ENCODE assay signal across 11 cellular contexts in genomic region chr15:30349803-30350202, GRCh38. TPM values are rescaled to one million over a fixed set of nuclear protein-coding genes. Genes with fewer than 3 reads are reported as not detected.
DNase-seq lines count a peak whose midpoint lies in the region; ATAC-seq, FAIRE-seq and TF ChIP-seq lines count a peak whose summit lies in the region.
"Not testable (repeated sequence)": the region's sequence is repeated elsewhere in the genome, so short reads cannot be mapped to it uniquely, and the experiment has no call there.
"Had no signal": no experiment of that assay in that cellular context is flagged by ENCODE, and none has a peak within 500 bp of the region (broad histone marks: within the 10 kb centered on the region; RNA-seq: fewer than 3 reads in every experiment).

No MANE protein-coding gene starts in this region.

- not testable (repeated sequence) for H3K27ac Mint-ChIP-seq in GM23338, WTC11

- H3K36me3 Mint-ChIP-seq in GM23338 (ENCODE audit: low read depth); WTC11: not testable (repeated sequence)

- TF ChIP-seq EP300 in A549 (IDR thresholded peaks at IDR 0.05): not testable (repeated sequence)

- not testable (repeated sequence) for H3K27me3 ChIP-seq in GM23338 (ENCODE audit: insufficient read depth); bronchial epithelial cell (ENCODE audit: control insufficient read depth, insufficient read depth, low read length)

- FAIRE-seq in A549 (lab: Jason Lieb, UNC): not testable (repeated sequence)
- FAIRE-seq in bronchial epithelial cell (lab: Jason Lieb, UNC): peak; percentile 55

- H3K4me1 ChIP-seq in A549; GM23338 (ENCODE audit: insufficient read depth): not testable (repeated sequence)

- not testable (repeated sequence) for H3K4me3 ChIP-seq in A549; GM23338; bronchial epithelial cell (ENCODE audit: low read depth, low read length)

- not testable (repeated sequence) for H3K4me2 ChIP-seq in A549, GM23338

- not testable (repeated sequence) for H4K20me1 ChIP-seq in GM23338 (replicated peaks; ENCODE audit: insufficient read depth)

- H3K27ac ChIP-seq in A549; GM23338 (ENCODE audit: low read depth): not testable (repeated sequence)

- TF ChIP-seq POLR2A in A549 (IDR thresholded peaks at IDR 0.05; ENCODE audit: low read length): not testable (repeated sequence)

- TF ChIP-seq RAD21 in A549 (conservative IDR thresholded peaks at IDR 0.05 in 1 of 2, IDR thresholded peaks at IDR 0.05 in 1 of 2): not testable (repeated sequence)

- not testable (repeated sequence) for H3K9me3 Mint-ChIP-seq in GM23338, WTC11

- H3K27me3 Mint-ChIP-seq in GM23338 (ENCODE audit: insufficient read depth, low read depth, poor library complexity); WTC11 (ENCODE audit: low read depth): not testable (repeated sequence)

- H3K9me2 ChIP-seq in GM23338 (ENCODE audit: insufficient read depth): not testable (repeated sequence)

- not testable (repeated sequence) for TF ChIP-seq CTCF in A549 (IDR thresholded peaks at IDR 0.05); GM23338 (conservative IDR thresholded peaks at IDR 0.05; ENCODE audit: low read depth in 2 of 2); WTC11 (IDR thresholded peaks at IDR 0.05); bronchial epithelial cell (IDR thresholded peaks at IDR 0.05; ENCODE audit: insufficient read depth, low read length, severe bottlenecking)

- H3K79me2 ChIP-seq in GM23338 (replicated peaks; ENCODE audit: insufficient read depth): not testable (repeated sequence)

- H3K4me1 Mint-ChIP-seq in GM23338, WTC11: not testable (repeated sequence)

- POLR2A ChIA-PET in A549 (lab: Yijun Ruan, JAX); WTC11 (lab: Charles Lee): not testable (repeated sequence)

- ATAC-seq in A549 (peak; percentile 30 to 39; a peak in 2 of 6 replicates), GM23338 (peak; percentile 95), WTC11 (peak; percentile 92)

- not testable (repeated sequence) for H3K9me3 ChIP-seq in A549

- CTCF ChIA-PET in A549 (lab: Yijun Ruan, JAX); WTC11 (lab: Charles Lee): not testable (repeated sequence)

- not testable (repeated sequence) for H3K4me3 Mint-ChIP-seq in GM23338, WTC11

- DNase-seq in A549 (ENCODE audit: low read depth in 1 of 2, low spot score in 1 of 2); GM23338 (ENCODE audit: low spot score); WTC11 (ENCODE audit: low spot score); bronchial epithelial cell (ENCODE audit: low read depth): not testable (repeated sequence)

- H3K36me3 ChIP-seq in GM23338 (ENCODE audit: insufficient read depth); bronchial epithelial cell (ENCODE audit: control insufficient read depth, insufficient read depth, low read length): not testable (repeated sequence)

- no CpG with 5 or more reads among the region's 5 CpGs for WGBS in A549 (ENCODE audit: missing lambda C conversion rate)

- not testable (repeated sequence) for H3F3A ChIP-seq in GM23338 (replicated peaks; ENCODE audit: low read depth)

- not testable (repeated sequence) for H2AFZ ChIP-seq in GM23338

RNA-seq across cellular contexts. Expression of gene CHRFAM7A, which starts 43.5 kb away (rescaled TPM):
- polyA plus RNA-seq in A549 (2011; rRNA removed) (7.0 and 8.0 TPM in 2 replicates), A549 (2017; fragmentation: RNase III; extraction: RNeasy Plus Mini Kit Qiagen cat#74134 plus additional on column Dnase treatment) (4.1 to 6.6 TPM (median 5.1 TPM) in 3 replicates), GM23338 (2016; fragmentation: Nextera tagmentation; extraction: Ambion mirVana) (0.99 and 1.4 TPM in 2 replicates)
- 3.0 and 4.4 TPM in 2 replicates for polyA plus RNA-seq in A549 (2012; cell fraction: cytosol; rRNA removed)
- 10.2 and 12.6 TPM in 2 replicates for polyA plus RNA-seq in A549 (2012; cell fraction: nucleus; rRNA removed)
- 9.6 and 10.0 TPM in 2 replicates for polyA minus RNA-seq in A549 (2011; rRNA and poly(A)+ RNA removed)
- 2.5 and 2.9 TPM in 2 replicates for total RNA-seq in GM23338 (2014; rRNA removed; shearing (Covaris generic))
- total RNA-seq in WTC11 (2021) (6.2 to 8.7 TPM (median 8.2 TPM) in 3 replicates), bronchial epithelial cell (under 0.01 and 0.51 TPM in 2 replicates)
- total RNA-seq: A172; A673; Caco-2; CD8-positive, alpha-beta memory T cell; CD8-positive, alpha-beta T cell had no signal
- polyA plus RNA-seq: BJ; CD4-positive, alpha-beta memory T cell; CD8-positive, alpha-beta memory T cell had no signal

Comparison
In these comparisons a context has a peak if more than half of its experiments do, and no peak if none do; other contexts are left out.
1. ATAC-seq: peak in every context shown above with its lines; median percentile 95 in GM23338; 92 in WTC11; 34 in A549.